ENCODE assay signal across 1 cellular context in the genomic region with DNA sequence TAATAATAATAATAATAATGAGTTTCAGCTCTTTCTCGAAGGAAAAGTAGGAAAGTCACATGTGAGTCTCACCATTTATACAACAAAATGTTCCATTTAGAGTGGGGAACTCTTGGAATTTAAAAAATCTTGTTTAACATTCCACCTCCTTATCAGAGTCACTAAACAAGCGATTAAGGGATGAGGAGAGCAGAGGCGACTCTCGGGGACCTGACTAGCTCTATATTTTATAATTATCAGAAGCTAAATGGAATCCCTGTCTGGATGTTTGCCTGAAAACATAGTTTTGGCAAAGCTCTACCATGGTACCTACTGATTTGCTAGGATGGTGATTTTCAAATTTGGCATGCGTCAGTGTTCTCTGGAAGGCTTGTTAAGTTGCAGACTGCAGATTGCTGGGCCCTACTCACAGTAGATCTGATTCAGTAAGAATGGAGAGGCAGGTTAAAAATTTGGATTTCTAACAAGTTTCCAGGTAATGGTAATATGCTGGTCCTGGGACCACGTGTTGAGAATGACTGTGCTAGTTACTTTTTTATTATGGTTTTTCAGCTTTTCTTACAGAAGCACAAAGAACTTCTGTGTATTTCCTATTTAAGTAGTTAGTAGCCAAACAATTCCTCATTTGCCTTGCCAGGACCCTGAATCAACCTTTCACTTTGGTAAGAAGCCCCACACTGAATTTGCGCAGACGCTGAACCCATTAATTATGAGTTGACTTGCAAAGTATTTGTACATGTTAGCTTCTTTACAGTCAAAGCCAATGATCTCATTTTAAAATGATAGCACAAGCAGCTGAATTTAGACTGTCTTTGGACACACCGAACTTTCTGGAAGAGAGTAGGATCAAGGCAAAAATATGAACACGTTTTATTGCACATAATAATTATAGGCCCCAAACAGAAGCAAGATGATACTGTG.
TF ChIP-seq lines count a peak whose summit lies in the region.

No MANE protein-coding gene starts in this region.

TF ChIP-seq in K562, 482 proteins besides CTCF, POLR2A, EP300 and RAD21:
- TF ChIP-seq PBX2 (CRISPR knock-in tag; IDR thresholded peaks at IDR 0.05; ENCODE audit: low read depth) (no peak), PBX2 (tag; conservative IDR thresholded peaks at IDR 0.05; ENCODE audit: low read depth) (peak; percentile 33), ZNF384 (IDR thresholded peaks at IDR 0.05; ENCODE audit: low read depth, low read length) (no peak), ZBTB17 (CRISPR knock-in tag; IDR thresholded peaks at IDR 0.05) (no peak), NFE2 (IDR thresholded peaks at IDR 0.05; ENCODE audit: low read depth) (0 out of 2 replicates have a peak, but pooled peaks have one; percentile 9), CEBPG (CRISPR knock-in tag; IDR thresholded peaks at IDR 0.05) (no peak), CEBPG (tag; conservative IDR thresholded peaks at IDR 0.05 in 1 of 2, IDR thresholded peaks at IDR 0.05 in 1 of 2) (0 out of 4 replicates have a peak, but pooled peaks of 1 of the 2 experiments have one; percentile 21), TEAD2 (tag; IDR thresholded peaks at IDR 0.05) (0 out of 2 replicates have a peak, but pooled peaks have one; percentile 17), MECOM (CRISPR knock-in tag; IDR thresholded peaks at IDR 0.05) (peak; percentile 48; the same call in 1 of the 2 replicates)
